15 cellular contexts compared by ENCODE assay signal in genomic region chr4:58600290-58600689, GRCh38.
DNase-seq lines count a peak whose midpoint lies in the region; ATAC-seq and TF ChIP-seq lines count a peak whose summit lies in the region.
"Had no signal": no experiment of that assay in that cellular context is flagged by ENCODE, and none has a peak within 500 bp of the region (broad histone marks: within the 10 kb centered on the region; RNA-seq: fewer than 3 reads in every experiment).

No MANE protein-coding gene starts in this region.

- H3K36me3 Mint-ChIP-seq in Calu3 (ENCODE audit: insufficient read depth, unreplicated experiment): no peaks in the 10 kb centered on the region
- H3K36me3 Mint-ChIP-seq: CD4-positive, CD25-positive, alpha-beta regulatory T cell had no signal

- TF ChIP-seq CTCF in mucosa of descending colon (IDR thresholded peaks at IDR 0.05) (no peak), Calu3 (IDR thresholded peaks at IDR 0.05; ENCODE audit: unreplicated experiment) (no peak)

- no peaks in the 10 kb centered on the region for H3K27me3 ChIP-seq in H7 (ENCODE audit: control insufficient read depth, insufficient read depth, low read length)
- H3K27me3 ChIP-seq in HUES64 (ENCODE audit: insufficient read depth, low read length): no peaks in the 10 kb centered on the region
- H3K27me3 ChIP-seq: BLaER1 treated with 17β-estradiol and CSF1 and Interleukin-3, amounts not matched to agents 10 nM and 100 nM had no signal

- H3K27me3 Mint-ChIP-seq in Calu3 (ENCODE audit: unreplicated experiment): no peaks in the 10 kb centered on the region
- H3K27me3 Mint-ChIP-seq: CD4-positive, CD25-positive, alpha-beta regulatory T cell had no signal

- H3K9ac ChIP-seq in HUES64 (ENCODE audit: low read depth, low read length): no peak overlapping the region
- H3K9ac ChIP-seq: BLaER1 treated with 17β-estradiol and CSF1 and Interleukin-3, amounts not matched to agents 10 nM and 100 nM; KMS-11 had no signal

- H3K36me3 ChIP-seq in H7 (replicated peaks; ENCODE audit: control insufficient read depth, insufficient read depth, low read length): no peaks in the 10 kb centered on the region
- no peaks in the 10 kb centered on the region for H3K36me3 ChIP-seq in HUES64 (ENCODE audit: insufficient read depth, low read length)
- no peaks in the 10 kb centered on the region for H3K36me3 ChIP-seq in mucosa of descending colon (ENCODE audit: low read depth)
- H3K36me3 ChIP-seq: BLaER1 treated with 17β-estradiol and CSF1 and Interleukin-3, amounts not matched to agents 10 nM and 100 nM had no signal

- intact Hi-C loops in mucosa of descending colon (cut with DNase I, micrococcal nuclease): no loop called here
- intact Hi-C loops in Calu3 (cut with micrococcal nuclease; ENCODE audit: unreplicated experiment): no loop called here

- ATAC-seq in mucosa of descending colon: no peak
- ATAC-seq: HCT116, HepG2 had no signal

- DNase-seq in H7 (peak; percentile 2), iPS DF 19.7 (ENCODE audit: low read depth, low spot score) (peak; percentile 85), erythroblast (lab: John Stamatoyannopoulos, UW) (no peak), mucosa of descending colon (no peak), NCI-H2171 (lab: John Stamatoyannopoulos, UW) (no peak), Calu3 (no peak)
- DNase-seq: ACHN; CD4-positive, CD25-positive, alpha-beta regulatory T cell; DMS 273 treated with DMSO at 0.1 percent for 48 hours; GOT3 had no signal

- H3K4me3 ChIP-seq in H7 (ENCODE audit: insufficient read depth, low read depth, low read length) (no peak overlapping the region), HUES64 (ENCODE audit: low read length) (no peak overlapping the region), mucosa of descending colon (no peak overlapping the region)
- H3K4me3 ChIP-seq: BLaER1 treated with 17β-estradiol and CSF1 and Interleukin-3, amounts not matched to agents 10 nM and 100 nM had no signal

- H3K9me3 ChIP-seq in HUES64 (ENCODE audit: insufficient read depth, low read depth, low read length) (no peaks in the 10 kb centered on the region), mucosa of descending colon (no peaks in the 10 kb centered on the region)
- H3K9me3 ChIP-seq: BLaER1 treated with 17β-estradiol and CSF1 and Interleukin-3, amounts not matched to agents 10 nM and 100 nM had no signal

- no peaks in the 10 kb centered on the region for H3K4me1 Mint-ChIP-seq in Calu3 (ENCODE audit: low read depth, unreplicated experiment)
- H3K4me1 Mint-ChIP-seq: CD4-positive, CD25-positive, alpha-beta regulatory T cell had no signal

- H3K9me3 Mint-ChIP-seq in Calu3 (ENCODE audit: low read depth, unreplicated experiment): peaks cover 7% of the 10 kb centered on the region

- no peak for TF ChIP-seq POLR2A in erythroblast (IDR thresholded peaks at IDR 0.05; ENCODE audit: low read length)

- H3K4me1 ChIP-seq in HUES64 (ENCODE audit: insufficient read depth, low read length) (peaks cover 50% of the 10 kb centered on the region), mucosa of descending colon (ENCODE audit: low read depth) (no peaks in the 10 kb centered on the region)

- peak overlapping the region; percentile 88; the same call in 1 of the 2 replicates for H3K27ac ChIP-seq in HUES64 (ENCODE audit: low read depth, low read length)
- H3K27ac ChIP-seq: BLaER1 treated with 17β-estradiol and CSF1 and Interleukin-3, amounts not matched to agents 10 nM and 100 nM; KMS-11 had no signal

- no peak overlapping the region for H3K4me3 Mint-ChIP-seq in Calu3 (ENCODE audit: low read depth, unreplicated experiment)
- H3K4me3 Mint-ChIP-seq: CD4-positive, CD25-positive, alpha-beta regulatory T cell had no signal

- H3K27ac Mint-ChIP-seq in Calu3 (ENCODE audit: unreplicated experiment): no peak overlapping the region
- H3K27ac Mint-ChIP-seq: CD4-positive, CD25-positive, alpha-beta regulatory T cell had no signal

- 79% methylated on average over 2 of the region's 2 CpGs for WGBS in HUES64

- no TSS peak for BruUV-seq in Calu3 (replicated peaks; lab: Mats Ljungman, UMichigan)

- CTCF ChIA-PET in Calu3 (lab: Charles Lee): no interaction called here

Comparison
In these comparisons a context has a peak if more than half of its experiments do, and no peak if none do; other contexts are left out.
1. DNase-seq: peak in H7 (single experiment) and iPS DF 19.7 (single experiment); none in erythroblast (0 of 2), mucosa of descending colon (0 of 3), NCI-H2171 (single experiment) and Calu3 (single experiment).